In genomic region chrX:15739886-15740285, GRCh38 we compare ENCODE assay signal across 29 cellular contexts. TPM values are rescaled to one million over a fixed set of nuclear protein-coding genes. Genes with fewer than 3 reads are reported as not detected.
DNase-seq lines count a peak whose midpoint lies in the region; ATAC-seq, FAIRE-seq and TF ChIP-seq lines count a peak whose summit lies in the region.
"Had no signal": no experiment of that assay in that cellular context is flagged by ENCODE, and none has a peak within 500 bp of the region (broad histone marks: within the 10 kb centered on the region; RNA-seq: fewer than 3 reads in every experiment).

No MANE protein-coding gene starts in this region.

- H3K4me3 Mint-ChIP-seq in astrocyte (ENCODE audit: unreplicated experiment) = no peak overlapping the region

- H3K4me1 Mint-ChIP-seq in astrocyte (ENCODE audit: low read depth, unreplicated experiment) = peaks cover 3% of the 10 kb centered on the region

- H3K27ac ChIP-seq in A549 = no peak overlapping the region
- H3K27ac ChIP-seq in HEK293 (ENCODE audit: extremely low read depth, low read depth, low read length) = no peak overlapping the region
- H3K27ac ChIP-seq in astrocyte (ENCODE audit: low read depth, low read length) = no peak overlapping the region
- H3K27ac ChIP-seq: BLaER1, esophagus muscularis mucosa, parathyroid adenoma, right lobe of liver had no signal

- no peak for TF ChIP-seq EP300 in A549 (IDR thresholded peaks at IDR 0.05)

- no peaks in the 10 kb centered on the region; a peak in 1 of 3 replicates for H3K36me3 ChIP-seq in HEK293 (ENCODE audit: control insufficient read depth in 2 of 2, insufficient read depth in 1 of 2, low read length in 2 of 2)
- H3K36me3 ChIP-seq in astrocyte (ENCODE audit: insufficient read depth, low read length) = no peaks in the 10 kb centered on the region
- H3K36me3 ChIP-seq: BLaER1, esophagus muscularis mucosa, right lobe of liver had no signal

- no peak for DNase-seq in A549 (ENCODE audit: low read depth in 1 of 2, low spot score in 1 of 2)
- DNase-seq in astrocyte (ENCODE audit: low read depth) = no peak
- DNase-seq in hepatic stellate cell (ENCODE audit: low spot score) = peak; percentile 18
- no peak for DNase-seq in stimulated activated naive CD4-positive, alpha-beta T cell (lab: John Stamatoyannopoulos, UW)
- DNase-seq in iPS-NIHi7 (ENCODE audit: extremely low spot score) = no peak
- DNase-seq: ACHN; activated CD4-positive, alpha-beta T cell treated with anti-CD3 and anti-CD28 coated beads for 1 hour; activated CD8-positive, alpha-beta memory T cell treated with anti-CD3 and anti-CD28 coated beads for 24 hours; activated naive CD4-positive, alpha-beta T cell treated with anti-CD3 and anti-CD28 coated beads for 36 hours; activated T-cell treated with anti-CD3 and anti-CD28 coated beads, Interleukin-2, amount 50 U/mL, for 24 hours; EL; glutamatergic neuron; KG1; NCI-H187 treated with DMSO at 0.1 percent for 48 hours; NCI-H345; nephron progenitor cell; OCI-M1; right lobe of liver; SHP77; trophoblast cell had no signal

- TF ChIP-seq CTCF in A549 (IDR thresholded peaks at IDR 0.05) (no peak), HEK293 (tag by site-specific recombination; IDR thresholded peaks at IDR 0.05) (no peak), astrocyte (IDR thresholded peaks at IDR 0.05; ENCODE audit: insufficient read depth, low read depth, low read length) (no peak)

- POLR2A ChIA-PET in A549 (lab: Yijun Ruan, JAX) (no interaction called here), HEK293 (lab: Yijun Ruan, JAX) (interaction anchor here (0.9 to 1.0 kb wide), 2 partner anchors 8 to 115 kb away, joined by 4 to 6 read pairs; partner anchors contain the start of gene AP1S2)

- no peaks in the 10 kb centered on the region for H3K27me3 ChIP-seq in astrocyte (ENCODE audit: insufficient read depth, low read length)
- H3K27me3 ChIP-seq: esophagus muscularis mucosa, right lobe of liver had no signal

- H4K20me1 ChIP-seq in astrocyte (ENCODE audit: insufficient read depth, low read length) = no peaks in the 10 kb centered on the region

- no peak overlapping the region for H3K9ac ChIP-seq in astrocyte (ENCODE audit: low read length)
- H3K9ac ChIP-seq: BLaER1, parathyroid adenoma had no signal

- no peak overlapping the region for H3K27ac Mint-ChIP-seq in astrocyte (ENCODE audit: unreplicated experiment)
- H3K27ac Mint-ChIP-seq: activated naive CD4-positive, alpha-beta T cell treated with anti-CD3 and anti-CD28 coated beads for 36 hours; activated T-cell treated with anti-CD3 and anti-CD28 coated beads, Interleukin-2, amount 50 U/mL, for 24 hours; nephron progenitor cell had no signal

- no peaks in the 10 kb centered on the region for H3K79me2 ChIP-seq in astrocyte (ENCODE audit: insufficient read depth, low read length)
- H3K79me2 ChIP-seq: parathyroid adenoma had no signal

- TF ChIP-seq RAD21 in A549 (conservative IDR thresholded peaks at IDR 0.05 in 1 of 2, IDR thresholded peaks at IDR 0.05 in 1 of 2) = no peak

- H3K4me2 ChIP-seq in A549 (peak overlapping the region; percentile 50), astrocyte (ENCODE audit: low read length) (no peak overlapping the region)

- 60% methylated on average over 3 of the region's 3 CpGs for WGBS in A549 (ENCODE audit: missing lambda C conversion rate)

- FAIRE-seq in A549 (lab: Jason Lieb, UNC) = peak; percentile 54
- FAIRE-seq in astrocyte (lab: Jason Lieb, UNC) = peak; percentile 71
- FAIRE-seq: D721Med, TTC549 had no signal

- TF ChIP-seq POLR2A in A549 (IDR thresholded peaks at IDR 0.05; ENCODE audit: low read length) = no peak

- H3K27me3 Mint-ChIP-seq in astrocyte (ENCODE audit: low read depth, unreplicated experiment) = no peaks in the 10 kb centered on the region
- H3K27me3 Mint-ChIP-seq: activated T-cell treated with anti-CD3 and anti-CD28 coated beads, Interleukin-2, amount 50 U/mL, for 24 hours had no signal

- peaks cover 38% of the 10 kb centered on the region for H3K4me1 ChIP-seq in A549
- H3K4me1 ChIP-seq in HEK293 (ENCODE audit: control insufficient read depth, insufficient read depth, low read length) = peaks cover 20% of the 10 kb centered on the region
- H3K4me1 ChIP-seq in astrocyte (ENCODE audit: insufficient read depth, low read length) = peaks cover 7% of the 10 kb centered on the region
- H3K4me1 ChIP-seq: parathyroid adenoma had no signal

- ATAC-seq in A549 (no peak), HG03196 (IDR thresholded peaks at IDR 0.05; ENCODE audit: unreplicated experiment) (no peak), GM21528 (IDR thresholded peaks at IDR 0.05; ENCODE audit: low FRiP score, unreplicated experiment) (no peak)
- ATAC-seq: left lobe of liver, right lobe of liver had no signal

- CTCF ChIA-PET in A549 (lab: Yijun Ruan, JAX) = interaction anchor here (0.7 to 2.0 kb wide), 3 partner anchors 9 to 23 kb away, joined by 3 to 7 read pairs (median 3); no protein-coding TSS in a partner anchor
- CTCF ChIA-PET in HEK293 (lab: Yijun Ruan, JAX) = interaction anchor here (1.4 kb wide), 1 partner anchor 22 kb away, joined by 5 read pairs; no protein-coding TSS in a partner anchor

- no peaks in the 10 kb centered on the region for H3K9me3 ChIP-seq in A549
- H3K9me3 ChIP-seq in HEK293 (ENCODE audit: control insufficient read depth, insufficient read depth, low read depth, low read length) = no peaks in the 10 kb centered on the region
- H3K9me3 ChIP-seq in astrocyte (ENCODE audit: insufficient read depth, low read depth, low read length) = no peaks in the 10 kb centered on the region
- H3K9me3 ChIP-seq: BLaER1, esophagus muscularis mucosa, right lobe of liver had no signal

- H3K9me3 Mint-ChIP-seq in astrocyte (ENCODE audit: unreplicated experiment) = no peaks in the 10 kb centered on the region
- H3K9me3 Mint-ChIP-seq: activated naive CD4-positive, alpha-beta T cell treated with anti-CD3 and anti-CD28 coated beads for 36 hours; activated T-cell treated with anti-CD3 and anti-CD28 coated beads, Interleukin-2, amount 50 U/mL, for 24 hours; nephron progenitor cell had no signal

- no peak overlapping the region for H2AFZ ChIP-seq in astrocyte (ENCODE audit: low read depth, low read length)
- H2AFZ ChIP-seq: parathyroid adenoma had no signal

- H3K4me3 ChIP-seq in A549 (no peak overlapping the region), HEK293 (ENCODE audit: low read depth, low read length) (no peak overlapping the region), astrocyte (ENCODE audit: insufficient read depth, low read depth, low read length) (no peak overlapping the region)
- H3K4me3 ChIP-seq: BLaER1, esophagus muscularis mucosa, right lobe of liver had no signal

- H3K36me3 Mint-ChIP-seq in astrocyte (ENCODE audit: low read depth, unreplicated experiment) = no peaks in the 10 kb centered on the region

TF ChIP-seq in A549, 52 proteins besides CTCF, POLR2A, EP300 and RAD21 (continues in another document):
- TF ChIP-seq HMGXB4 (CRISPR knock-in tag; IDR thresholded peaks at IDR 0.05; ENCODE audit: borderline replicate concordance) = no peak
- no peak for TF ChIP-seq SREBF2 (IDR thresholded peaks at IDR 0.05)
- no peak for TF ChIP-seq BHLHE40 (IDR thresholded peaks at IDR 0.05; ENCODE audit: low read depth, low read length)
- TF ChIP-seq ESRRA (IDR thresholded peaks at IDR 0.05; ENCODE audit: borderline replicate concordance, low read length) = no peak
- no peak for TF ChIP-seq HOXA7 (CRISPR knock-in tag; IDR thresholded peaks at IDR 0.05)

TF ChIP-seq in HEK293, 187 proteins besides CTCF, POLR2A, EP300 and RAD21:
- TF ChIP-seq MEIS1 (CRISPR knock-in tag; IDR thresholded peaks at IDR 0.05; ENCODE audit: borderline replicate concordance) (peak; percentile 83; the same call in 1 of the 2 replicates), ZNF350 (tag by site-specific recombination; IDR thresholded peaks at IDR 0.05) (no peak)

RNA-seq across cellular contexts. Expression of gene CA5B, which starts 1.8 kb away (rescaled TPM):
- polyA plus RNA-seq in A549 (2011; rRNA removed) (11.3 and 12.5 TPM in 2 replicates), A549 (2017; fragmentation: RNase III; extraction: RNeasy Plus Mini Kit Qiagen cat#74134 plus additional on column Dnase treatment) (2.7 to 5.8 TPM (median 5.2 TPM) in 3 replicates)
- polyA plus RNA-seq in A549 (2012; cell fraction: cytosol; rRNA removed) = 1.4 and 1.9 TPM in 2 replicates
- 1.5 and 2.1 TPM in 2 replicates for polyA plus RNA-seq in A549 (2012; cell fraction: nucleus; rRNA removed)
- polyA minus RNA-seq in A549 (2011; rRNA and poly(A)+ RNA removed) = 16.3 and 16.5 TPM in 2 replicates
- total RNA-seq in astrocyte = 6.1 and 6.4 TPM in 2 replicates

RNA-seq across cellular contexts. Expression of gene ZRSR2, which starts 50.4 kb away (rescaled TPM):
- polyA plus RNA-seq in A549 (2011; rRNA removed) (8.5 and 10.5 TPM in 2 replicates), A549 (2017; fragmentation: RNase III; extraction: RNeasy Plus Mini Kit Qiagen cat#74134 plus additional on column Dnase treatment) (11.0 to 12.0 TPM (median 11.7 TPM) in 3 replicates)
- polyA plus RNA-seq in A549 (2012; cell fraction: cytosol; rRNA removed) = 3.7 and 4.3 TPM in 2 replicates
- 3.6 and 7.6 TPM in 2 replicates for polyA plus RNA-seq in A549 (2012; cell fraction: nucleus; rRNA removed)
- polyA minus RNA-seq in A549 (2011; rRNA and poly(A)+ RNA removed) = 1.6 and 3.1 TPM in 2 replicates
- total RNA-seq in astrocyte = 7.3 and 9.3 TPM in 2 replicates
